ENCODE assay signal across 9 cellular contexts in the genomic region with DNA sequence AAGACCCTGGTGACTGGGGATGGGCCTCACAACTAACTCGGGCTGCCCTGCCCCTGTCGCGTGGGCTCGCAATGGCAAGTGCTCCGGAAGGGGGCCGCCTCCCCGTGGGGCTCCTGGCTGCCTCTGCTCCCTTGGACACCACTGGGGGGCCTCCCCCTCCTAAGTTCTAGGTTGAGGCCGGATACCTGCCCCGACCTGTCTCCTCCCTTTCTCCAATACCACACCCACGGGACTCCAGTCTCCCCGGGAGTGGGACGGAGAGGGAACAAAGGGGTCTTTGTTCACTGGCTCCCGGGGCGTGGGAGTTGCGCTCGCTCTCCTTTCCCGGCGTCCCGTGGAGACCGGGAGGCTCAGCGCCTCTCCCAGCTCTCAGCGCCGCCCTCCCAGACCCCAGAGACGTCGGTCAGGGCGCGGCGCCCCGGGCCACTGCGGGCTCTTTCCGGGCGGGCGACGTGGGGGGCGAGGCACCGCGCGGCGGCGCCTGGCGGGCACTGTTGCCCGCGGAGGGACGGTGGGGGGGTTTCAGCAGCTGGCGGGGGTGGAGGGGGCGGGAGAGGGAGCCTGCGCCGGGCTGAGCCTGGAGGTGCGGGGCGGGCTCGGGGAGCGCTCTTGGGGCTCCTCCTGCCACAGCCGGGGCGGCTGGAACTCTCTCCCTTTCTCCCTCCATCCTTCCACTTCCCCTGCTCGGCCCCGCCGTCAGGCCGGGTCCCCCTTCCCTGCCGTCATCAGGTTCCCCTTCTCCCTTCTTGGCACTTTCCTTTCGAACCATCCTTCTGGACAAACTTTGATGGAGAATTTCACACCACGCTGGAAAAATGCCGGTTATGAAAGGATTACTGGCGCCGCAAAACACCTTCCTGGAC. TPM values are rescaled to one million over a fixed set of nuclear protein-coding genes. Genes with fewer than 3 reads are reported as not detected.
DNase-seq lines count a peak whose midpoint lies in the region; ATAC-seq and TF ChIP-seq lines count a peak whose summit lies in the region.
"Had no signal": no experiment of that assay in that cellular context is flagged by ENCODE, and none has a peak within 500 bp of the region (broad histone marks: within the 10 kb centered on the region; RNA-seq: fewer than 3 reads in every experiment).

A gene (plus strand): TSS at position 606 of the 863 bp plus-strand sequence. CDS start 210 bp downstream, at position 816.

- peaks cover 18% of the 10 kb centered on the region for H4K20me1 ChIP-seq in neural progenitor cell (ENCODE audit: low read depth)

- no peaks in the 10 kb centered on the region for H3K9me3 Mint-ChIP-seq in Caco-2 (ENCODE audit: unreplicated experiment)
- H3K9me3 Mint-ChIP-seq in neural progenitor cell: no peaks in the 10 kb centered on the region

- H3K4me3 Mint-ChIP-seq in Caco-2 (ENCODE audit: unreplicated experiment): peak within 1 kb of the TSS; percentile 87
- peak within 1 kb of the TSS; percentile 94 for H3K4me3 Mint-ChIP-seq in neural progenitor cell

- peak within 1 kb of the TSS; percentile 99 for H3K4me2 ChIP-seq in neural progenitor cell

- H3K9me3 ChIP-seq in Caco-2 (no peaks in the 10 kb centered on the region), neural progenitor cell (ENCODE audit: low read depth) (no peaks in the 10 kb centered on the region)

- H2AFZ ChIP-seq in neural progenitor cell (replicated peaks): peak within 1 kb of the TSS; percentile 85

- H3K9ac ChIP-seq in neural progenitor cell: peak within 1 kb of the TSS; percentile 2

- intact Hi-C loops in Caco-2 (cut with micrococcal nuclease; ENCODE audit: unreplicated experiment): no loop called here

- BruUV-seq in Caco-2 (replicated peaks; lab: Mats Ljungman, UMichigan): no TSS peak

- peaks cover 18% of the 10 kb centered on the region for H3F3A ChIP-seq in neural progenitor cell (ENCODE audit: low read depth)

- peak within 1 kb of the TSS; percentile 86 for H3K27ac ChIP-seq in neural progenitor cell

- H3K36me3 ChIP-seq in Caco-2 (ENCODE audit: control insufficient read depth, insufficient read depth, low read length) (no peaks in the 10 kb centered on the region), neural progenitor cell (no peaks in the 10 kb centered on the region)

- POLR2A ChIA-PET in Caco-2 (lab: Charles Lee): no interaction called here

- 0 out of 2 replicates have a peak, but pooled peaks cover 4% of the 10 kb centered on the region for H3K4me1 ChIP-seq in Caco-2
- H3K4me1 ChIP-seq in neural progenitor cell: peaks cover 8% of the 10 kb centered on the region

- H3K4me3 ChIP-seq in Caco-2 (ENCODE audit: low read depth, low read length) (peak within 1 kb of the TSS; percentile 61), fibroblast of the aortic adventitia (ENCODE audit: low read depth, low read length) (peak within 1 kb of the TSS; percentile 71), neural progenitor cell (peak within 1 kb of the TSS; percentile 87)

- H3K79me2 ChIP-seq in neural progenitor cell (ENCODE audit: low read depth): peaks cover 5% of the 10 kb centered on the region

- H3K27me3 Mint-ChIP-seq in Caco-2 (ENCODE audit: insufficient read depth, unreplicated experiment) (peaks cover 15% of the 10 kb centered on the region), neural progenitor cell (ENCODE audit: insufficient read depth, low read depth) (peaks cover 8% of the 10 kb centered on the region)

- H3K36me3 Mint-ChIP-seq in Caco-2 (ENCODE audit: insufficient read depth, unreplicated experiment): no peaks in the 10 kb centered on the region
- no peaks in the 10 kb centered on the region for H3K36me3 Mint-ChIP-seq in neural progenitor cell

- DNase-seq in Caco-2: peak; percentile 16 to 36
- peak; percentile 34 for DNase-seq in NCI-H1048 (lab: John Stamatoyannopoulos, UW)
- peak; percentile 61 for DNase-seq in activated CD8-positive, alpha-beta memory T cell treated with anti-CD3 and anti-CD28 coated beads for 24 hours
- DNase-seq in fibroblast of the aortic adventitia (ENCODE audit: low read depth): no peak
- peak; percentile 66 for DNase-seq in neural progenitor cell (ENCODE audit: low spot score)

- ATAC-seq in GM18867 (IDR thresholded peaks at IDR 0.05; ENCODE audit: unreplicated experiment): no peak
- no peak for ATAC-seq in HG02981 (IDR thresholded peaks at IDR 0.05; ENCODE audit: unreplicated experiment)
- no peak for ATAC-seq in HG02763 (IDR thresholded peaks at IDR 0.05; ENCODE audit: unreplicated experiment)

- H3K27me3 ChIP-seq in Caco-2 (replicated peaks; ENCODE audit: control insufficient read depth, insufficient read depth, low read length) (no peaks in the 10 kb centered on the region), neural progenitor cell (peaks cover 17% of the 10 kb centered on the region)

- H3K27ac Mint-ChIP-seq in Caco-2 (ENCODE audit: unreplicated experiment) (peak within 1 kb of the TSS; percentile 78), neural progenitor cell (no peak within 1 kb of the TSS)

- H3K4me1 Mint-ChIP-seq in Caco-2 (ENCODE audit: low read depth, unreplicated experiment) (no peaks in the 10 kb centered on the region), neural progenitor cell (peaks cover 14% of the 10 kb centered on the region)

- CTCF ChIA-PET in Caco-2 (lab: Charles Lee): no interaction called here

- TF ChIP-seq CTCF in Caco-2 (IDR thresholded peaks at IDR 0.05; ENCODE audit: insufficient read depth in 1 of 2, low read depth in 1 of 2, low read length in 1 of 2, severe bottlenecking in 1 of 2, unreplicated experiment in 1 of 2): no peak
- no peak for TF ChIP-seq CTCF in fibroblast of the aortic adventitia (IDR thresholded peaks at IDR 0.05; ENCODE audit: insufficient read depth, low read length)
- no peak for TF ChIP-seq CTCF in neural progenitor cell (IDR thresholded peaks at IDR 0.05)

RNA-seq across cellular contexts. Expression of the gene that starts here (rescaled TPM):
- total RNA-seq in Caco-2 (2022) (0.07 and 0.09 TPM in 2 replicates), fibroblast of the aortic adventitia (ENCODE audit: low replicate concordance) (not detected in 2 replicates), neural progenitor cell (ENCODE audit: low replicate concordance) (2.2 and 2.3 TPM in 2 replicates)
- total RNA-seq: NCI-H460 had no signal

Comparison
In these comparisons a context has a peak if more than half of its experiments do, and no peak if none do; other contexts are left out.
1. Peak in DNase-seq and H3K4me3 ChIP-seq in Caco-2; RNA of the gene not detected or under 1 TPM.